In the genomic region with DNA sequence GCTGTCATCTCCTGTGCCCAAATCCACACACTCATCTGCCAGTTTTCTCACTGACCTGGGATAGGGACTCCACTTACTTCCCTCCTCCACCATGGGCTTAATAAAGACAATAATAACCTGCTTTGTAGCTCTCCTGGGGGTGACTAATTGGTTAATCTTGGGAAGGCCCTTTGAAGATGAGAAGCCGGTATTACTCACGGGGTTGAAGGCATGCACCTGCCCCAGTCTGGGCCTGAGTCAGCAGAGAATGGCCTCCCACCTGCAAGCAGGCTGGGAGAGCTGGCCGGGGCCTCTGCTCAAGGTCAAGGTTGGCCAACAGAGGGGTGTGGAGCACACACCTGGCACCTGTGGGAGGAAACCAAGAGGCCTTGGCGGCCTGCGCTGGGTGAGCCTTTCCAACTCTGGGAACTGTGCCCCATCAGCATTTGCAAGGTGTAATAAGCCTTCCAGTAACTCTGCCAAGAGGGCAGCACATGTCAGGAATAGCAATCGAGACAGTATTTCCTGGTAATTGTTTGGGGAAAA, we compare ENCODE assay signal across 1 cellular context.
TF ChIP-seq lines count a peak whose summit lies in the region.

No MANE protein-coding gene starts in this region.

TF ChIP-seq in A549, 52 proteins besides CTCF, POLR2A, EP300 and RAD21 (continued from another document):
- TF ChIP-seq FOSB (CRISPR knock-in tag; IDR thresholded peaks at IDR 0.05) (no peak), GATA3 (IDR thresholded peaks at IDR 0.05; ENCODE audit: borderline replicate concordance) (peak; percentile 74; the same call in 1 of the 2 replicates), TFCP2L1 (CRISPR knock-in tag; IDR thresholded peaks at IDR 0.05) (no peak), HOXA7 (CRISPR knock-in tag; IDR thresholded peaks at IDR 0.05) (no peak), CEBPB (IDR thresholded peaks at IDR 0.05) (peak; percentile 28; a peak in 1 of 4 replicates)
- TF ChIP-seq, protein P1, sequence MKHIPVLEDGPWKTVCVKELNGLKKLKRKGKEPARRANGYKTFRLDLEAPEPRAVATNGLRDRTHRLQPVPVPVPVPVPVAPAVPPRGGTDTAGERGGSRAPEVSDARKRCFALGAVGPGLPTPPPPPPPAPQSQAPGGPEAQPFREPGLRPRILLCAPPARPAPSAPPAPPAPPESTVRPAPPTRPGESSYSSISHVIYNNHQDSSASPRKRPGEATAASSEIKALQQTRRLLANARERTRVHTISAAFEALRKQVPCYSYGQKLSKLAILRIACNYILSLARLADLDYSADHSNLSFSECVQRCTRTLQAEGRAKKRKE (CRISPR knock-in tag; IDR thresholded peaks at IDR 0.05; ENCODE audit: low read depth) = no peak
- TF ChIP-seq, protein P2, sequence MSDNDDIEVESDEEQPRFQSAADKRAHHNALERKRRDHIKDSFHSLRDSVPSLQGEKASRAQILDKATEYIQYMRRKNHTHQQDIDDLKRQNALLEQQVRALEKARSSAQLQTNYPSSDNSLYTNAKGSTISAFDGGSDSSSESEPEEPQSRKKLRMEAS (IDR thresholded peaks at IDR 0.05) = peak; percentile 57
